Comparison of ENCODE assay signal across 12 cellular contexts in the genomic region with DNA sequence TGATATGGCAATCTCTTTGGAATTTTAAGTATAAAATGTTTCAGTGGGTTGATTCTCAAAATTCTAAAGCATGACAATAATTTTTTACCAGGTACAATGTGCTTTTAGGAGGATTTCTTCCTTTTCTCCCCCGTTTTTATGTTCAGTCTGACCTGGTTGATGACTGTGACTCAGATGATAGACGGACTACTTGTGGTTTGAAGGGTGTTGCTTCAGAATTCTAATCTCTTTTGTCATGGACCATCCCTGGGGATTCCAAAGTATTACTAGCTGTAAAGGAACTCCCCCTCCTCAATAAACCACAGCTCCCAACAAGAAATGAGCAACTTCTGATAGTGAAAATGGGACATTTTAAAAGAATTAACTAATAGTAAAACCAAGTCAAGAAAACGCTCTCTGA. TPM values are rescaled to one million over a fixed set of nuclear protein-coding genes. Genes with fewer than 3 reads are reported as not detected.
A peak's percentile ranks its signal among the peaks of the same experiment; 100 is the strongest.
DNase-seq lines count a peak whose midpoint lies in the region; ATAC-seq and TF ChIP-seq lines count a peak whose summit lies in the region.
"Had no signal": no experiment of that assay in that cellular context is flagged by ENCODE, and none has a peak within 500 bp of the region (broad histone marks: within the 10 kb centered on the region; RNA-seq: fewer than 3 reads in every experiment).

No MANE protein-coding gene starts in this region.

- ATAC-seq in stimulated activated naive CD8-positive, alpha-beta T cell treated with anti-CD3 and anti-CD28 coated beads, Interleukin-15, amount 100 ng/mL, for 72 hours, result no peak
- ATAC-seq in HG03460 (IDR thresholded peaks at IDR 0.05; ENCODE audit: unreplicated experiment), result no peak
- ATAC-seq: activated CD8-positive, alpha-beta memory T cell treated with anti-CD3 and anti-CD28 coated beads, Interleukin-2, amount 10 ng/mL, durations not matched to agents 7 days and 5 days had no signal

- H3K27ac Mint-ChIP-seq in activated CD4-positive, alpha-beta T cell treated with anti-CD3 and anti-CD28 coated beads, Interleukin-2, amount 10 ng/mL, durations not matched to agents 24 days and 14 days, result peak overlapping the region; percentile 26
- no peak overlapping the region for H3K27ac Mint-ChIP-seq in stimulated activated naive CD8-positive, alpha-beta T cell treated with anti-CD3 and anti-CD28 coated beads, Interleukin-15, amount 100 ng/mL, for 72 hours
- no peak overlapping the region for H3K27ac Mint-ChIP-seq in endodermal cell
- H3K27ac Mint-ChIP-seq: activated CD8-positive, alpha-beta memory T cell treated with anti-CD3 and anti-CD28 coated beads, Interleukin-2, amount 10 ng/mL, durations not matched to agents 7 days and 5 days; nephron had no signal

- H3K36me3 ChIP-seq in endodermal cell (ENCODE audit: control insufficient read depth, insufficient read depth, low read length), result no peaks in the 10 kb centered on the region

- peaks cover 49% of the 10 kb centered on the region for H3K4me1 Mint-ChIP-seq in activated CD4-positive, alpha-beta T cell treated with anti-CD3 and anti-CD28 coated beads, Interleukin-2, amount 10 ng/mL, durations not matched to agents 24 days and 14 days
- H3K4me1 Mint-ChIP-seq in stimulated activated naive CD8-positive, alpha-beta T cell treated with anti-CD3 and anti-CD28 coated beads, Interleukin-15, amount 100 ng/mL, for 72 hours, result peaks cover 60% of the 10 kb centered on the region
- peaks cover 2% of the 10 kb centered on the region for H3K4me1 Mint-ChIP-seq in endodermal cell
- H3K4me1 Mint-ChIP-seq: nephron had no signal

- no peak overlapping the region for H3K4me3 Mint-ChIP-seq in activated CD4-positive, alpha-beta T cell treated with anti-CD3 and anti-CD28 coated beads, Interleukin-2, amount 10 ng/mL, durations not matched to agents 24 days and 14 days
- H3K4me3 Mint-ChIP-seq in stimulated activated naive CD8-positive, alpha-beta T cell treated with anti-CD3 and anti-CD28 coated beads, Interleukin-15, amount 100 ng/mL, for 72 hours, result peak overlapping the region; percentile 19 to 38
- no peak overlapping the region for H3K4me3 Mint-ChIP-seq in endodermal cell
- H3K4me3 Mint-ChIP-seq: activated CD8-positive, alpha-beta memory T cell treated with anti-CD3 and anti-CD28 coated beads, Interleukin-2, amount 10 ng/mL, durations not matched to agents 7 days and 5 days; nephron had no signal

- H3K27me3 ChIP-seq in endodermal cell (ENCODE audit: control insufficient read depth, insufficient read depth, low read length, poor library complexity, severe bottlenecking), result no peaks in the 10 kb centered on the region

- H3K27me3 Mint-ChIP-seq in activated CD4-positive, alpha-beta T cell treated with anti-CD3 and anti-CD28 coated beads, Interleukin-2, amount 10 ng/mL, durations not matched to agents 24 days and 14 days, result no peaks in the 10 kb centered on the region
- H3K27me3 Mint-ChIP-seq in stimulated activated naive CD8-positive, alpha-beta T cell treated with anti-CD3 and anti-CD28 coated beads, Interleukin-15, amount 100 ng/mL, for 72 hours, result no peaks in the 10 kb centered on the region
- no peaks in the 10 kb centered on the region for H3K27me3 Mint-ChIP-seq in endodermal cell (ENCODE audit: insufficient read depth)
- H3K27me3 Mint-ChIP-seq: activated CD8-positive, alpha-beta memory T cell treated with anti-CD3 and anti-CD28 coated beads, Interleukin-2, amount 10 ng/mL, durations not matched to agents 7 days and 5 days had no signal

- peaks cover 8% of the 10 kb centered on the region for H3K36me3 Mint-ChIP-seq in activated CD4-positive, alpha-beta T cell treated with anti-CD3 and anti-CD28 coated beads, Interleukin-2, amount 10 ng/mL, durations not matched to agents 24 days and 14 days (ENCODE audit: low read depth)
- H3K36me3 Mint-ChIP-seq in endodermal cell (ENCODE audit: low read depth), result no peaks in the 10 kb centered on the region

- DNase-seq in activated CD4-positive, alpha-beta T cell treated with anti-CD3 and anti-CD28 coated beads, Interleukin-2, amount 10 ng/mL, durations not matched to agents 24 days and 14 days, result no peak
- no peak for DNase-seq in activated CD4-positive, alpha-beta T cell treated with anti-CD3 and anti-CD28 coated beads, Interleukin-2, amount 50 U/mL, for 1 hour
- DNase-seq in RPMI7951 (ENCODE audit: low read depth) (peak; percentile 87), epithelial cell of proximal tubule (ENCODE audit: low read depth) (peak; percentile 90), endodermal cell (no peak), mucosa of gallbladder (ENCODE audit: low spot score) (no peak)
- DNase-seq in stimulated activated naive CD8-positive, alpha-beta T cell treated with anti-CD3 and anti-CD28 coated beads, Interleukin-15, amount 100 ng/mL, for 72 hours, result no peak
- DNase-seq: activated CD8-positive, alpha-beta memory T cell treated with anti-CD3 and anti-CD28 coated beads, Interleukin-2, amount 10 ng/mL, durations not matched to agents 7 days and 5 days; cerebellar nuclear complex; hypothalamus had no signal

- peaks cover 4% of the 10 kb centered on the region for H3K9me3 ChIP-seq in endodermal cell (ENCODE audit: control insufficient read depth, low read length)

- peaks cover 8% of the 10 kb centered on the region for H3K9me3 Mint-ChIP-seq in activated CD4-positive, alpha-beta T cell treated with anti-CD3 and anti-CD28 coated beads, Interleukin-2, amount 10 ng/mL, durations not matched to agents 24 days and 14 days
- H3K9me3 Mint-ChIP-seq in stimulated activated naive CD8-positive, alpha-beta T cell treated with anti-CD3 and anti-CD28 coated beads, Interleukin-15, amount 100 ng/mL, for 72 hours, result peaks cover 4 to 14% of the 10 kb centered on the region in 2 donors
- peaks cover 9% of the 10 kb centered on the region for H3K9me3 Mint-ChIP-seq in endodermal cell

- no peak overlapping the region for H3K4me3 ChIP-seq in epithelial cell of proximal tubule (ENCODE audit: low read depth, low read length)
- H3K4me3 ChIP-seq in endodermal cell (ENCODE audit: low read length), result no peak overlapping the region

- intact Hi-C loops in activated CD4-positive, alpha-beta T cell treated with anti-CD3 and anti-CD28 coated beads, Interleukin-2, amount 10 ng/mL, durations not matched to agents 24 days and 14 days (cut with micrococcal nuclease), result no loop called here

- no peak for TF ChIP-seq CTCF in epithelial cell of proximal tubule (conservative IDR thresholded peaks at IDR 0.05; ENCODE audit: low read depth, low read length)
- no peak for TF ChIP-seq CTCF in endodermal cell (conservative IDR thresholded peaks at IDR 0.05)

- H3K4me1 ChIP-seq in endodermal cell (ENCODE audit: control insufficient read depth, insufficient read depth, low read length), result no peaks in the 10 kb centered on the region

- WGBS in endodermal cell (ENCODE audit: insufficient coverage in 1 of 2, insufficient read length in 1 of 2), 2 experiments, result 75 to 100% methylated on average over 1 to 3 of the region's 3 CpGs

- H3K9ac ChIP-seq in endodermal cell (ENCODE audit: extremely low read depth, low read length, poor library complexity, severe bottlenecking), result no peak overlapping the region

- H3K27ac ChIP-seq in endodermal cell (ENCODE audit: low read depth, low read length), result no peak overlapping the region

RNA-seq across cellular contexts. Expression of gene TNFAIP3, which starts 34.9 kb away (rescaled TPM):
- total RNA-seq in activated CD4-positive, alpha-beta T cell treated with anti-CD3 and anti-CD28 coated beads, Interleukin-2, amount 10 ng/mL, durations not matched to agents 24 days and 14 days, result 249 and 254 TPM in 2 replicates
- 4.9 and 5.4 TPM in 2 replicates for total RNA-seq in RPMI7951 (2014; rRNA removed; shearing (Covaris generic))
- 10.6 and 13.6 TPM in 2 replicates for total RNA-seq in epithelial cell of proximal tubule
- total RNA-seq in endodermal cell, result 10 to 100 TPM in 1 of 2 donors, 1 to 10 TPM in 1; 4.4 to 12.3 TPM
- polyA plus RNA-seq in endodermal cell (2013, experiment 1 of 2), result 3.6 TPM
- polyA plus RNA-seq in endodermal cell (2013, experiment 2 of 2), result 4.2 TPM
- total RNA-seq in mucosa of gallbladder, result 33.8 TPM

Comparison
In these comparisons a context has a peak if more than half of its experiments do, and no peak if none do; other contexts are left out.
1. DNase-seq: peak in RPMI7951 (single experiment) and epithelial cell of proximal tubule (single experiment); none in activated CD4-positive, alpha-beta T cell treated with anti-CD3 and anti-CD28 coated beads, Interleukin-2, amount 10 ng/mL, durations not matched to agents 24 days and 14 days (single experiment), activated CD4-positive, alpha-beta T cell treated with anti-CD3 and anti-CD28 coated beads, Interleukin-2, amount 50 U/mL, for 1 hour (single experiment), stimulated activated naive CD8-positive, alpha-beta T cell treated with anti-CD3 and anti-CD28 coated beads, Interleukin-15, amount 100 ng/mL, for 72 hours (0 of 2), endodermal cell (single experiment) and mucosa of gallbladder (single experiment).
2. H3K4me3 Mint-ChIP-seq: peak in stimulated activated naive CD8-positive, alpha-beta T cell treated with anti-CD3 and anti-CD28 coated beads, Interleukin-15, amount 100 ng/mL, for 72 hours (2 of 2); none in activated CD4-positive, alpha-beta T cell treated with anti-CD3 and anti-CD28 coated beads, Interleukin-2, amount 10 ng/mL, durations not matched to agents 24 days and 14 days (single experiment) and endodermal cell (single experiment).